7 cellular contexts compared by ENCODE assay signal in the genomic region with DNA sequence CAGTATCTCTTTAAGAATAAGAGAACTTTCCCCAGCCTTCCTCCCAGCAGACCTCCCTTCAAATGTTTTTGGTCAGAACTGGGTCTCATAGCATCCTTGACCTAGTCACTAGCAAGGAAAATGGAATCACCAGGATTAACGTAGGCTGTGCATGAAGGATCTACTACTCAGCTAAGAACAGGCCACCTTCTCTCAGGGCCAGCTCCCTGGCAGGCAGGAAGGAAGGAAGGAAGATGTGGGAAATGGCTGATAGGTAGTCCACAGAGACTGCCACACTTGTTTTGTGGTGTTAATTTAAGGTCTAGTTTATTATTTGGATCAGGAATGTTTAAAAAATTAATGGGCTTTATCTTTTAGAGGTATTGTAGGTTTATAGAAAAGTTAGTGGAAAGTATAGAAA.
"Had no signal": no experiment of that assay in that cellular context is flagged by ENCODE, and none has a peak within 500 bp of the region (broad histone marks: within the 10 kb centered on the region; RNA-seq: fewer than 3 reads in every experiment).

No MANE protein-coding gene starts in this region.

- DNase-seq: IMR-90, KBM-7, KG1 had no signal

- H3K4me3 ChIP-seq: K562 had no signal

- ATAC-seq: HepG2, K562 had no signal

- FAIRE-seq: HepG2, K562 had no signal

- H3K4me2 ChIP-seq: KMS-11 had no signal

- H3K9ac ChIP-seq: KMS-11 had no signal

- H3K27ac ChIP-seq: HL-60, KMS-11 had no signal
